ENCODE assay signal across 1 cellular context in the genomic region with DNA sequence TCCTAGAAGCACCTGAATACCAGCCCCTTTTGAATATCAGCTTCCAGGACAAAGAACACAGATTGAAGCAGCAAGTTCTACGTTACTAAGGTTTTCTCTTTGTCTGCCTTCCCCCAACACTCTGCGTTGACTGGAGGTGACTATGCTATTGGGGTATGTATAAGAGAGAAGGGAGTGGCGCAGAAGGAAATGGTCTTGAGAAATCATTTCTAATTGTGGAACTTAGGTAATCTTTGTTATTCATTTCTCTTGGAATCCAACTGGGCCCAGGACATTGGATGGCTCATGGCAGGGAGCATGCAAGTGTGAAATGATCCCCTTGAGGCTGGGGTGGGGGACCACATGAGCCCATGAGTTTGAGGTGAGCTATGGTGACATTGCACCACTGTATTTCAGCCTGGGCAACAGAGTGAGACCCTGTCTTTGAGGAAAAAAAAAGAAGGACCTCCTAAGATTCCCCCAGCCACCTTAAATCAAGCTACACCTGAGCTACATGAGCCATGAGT.
TF ChIP-seq lines count a peak whose summit lies in the region.

No MANE protein-coding gene starts in this region.

TF ChIP-seq in IMR-90, 13 proteins besides CTCF, POLR2A, EP300 and RAD21 (continued from another document):
- no peak for TF ChIP-seq CHD1 (IDR thresholded peaks at IDR 0.05; ENCODE audit: low read depth, low read length)
- TF ChIP-seq MAZ (IDR thresholded peaks at IDR 0.05; ENCODE audit: borderline replicate concordance, low read depth, low read length): no peak
- TF ChIP-seq CEBPB (IDR thresholded peaks at IDR 0.05; ENCODE audit: low read depth, low read length): peak; percentile 90
- no peak for TF ChIP-seq RFX5 (IDR thresholded peaks at IDR 0.05; ENCODE audit: low read depth, low read length)
- no peak for TF ChIP-seq BHLHE40 (IDR thresholded peaks at IDR 0.05; ENCODE audit: low read depth, low read length)
- TF ChIP-seq, protein P1, sequence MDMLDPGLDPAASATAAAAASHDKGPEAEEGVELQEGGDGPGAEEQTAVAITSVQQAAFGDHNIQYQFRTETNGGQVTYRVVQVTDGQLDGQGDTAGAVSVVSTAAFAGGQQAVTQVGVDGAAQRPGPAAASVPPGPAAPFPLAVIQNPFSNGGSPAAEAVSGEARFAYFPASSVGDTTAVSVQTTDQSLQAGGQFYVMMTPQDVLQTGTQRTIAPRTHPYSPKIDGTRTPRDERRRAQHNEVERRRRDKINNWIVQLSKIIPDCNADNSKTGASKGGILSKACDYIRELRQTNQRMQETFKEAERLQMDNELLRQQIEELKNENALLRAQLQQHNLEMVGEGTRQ (IDR thresholded peaks at IDR 0.05; ENCODE audit: low read depth, low read length): no peak
- no peak for TF ChIP-seq MXI1 (IDR thresholded peaks at IDR 0.05; ENCODE audit: borderline replicate concordance, low read depth, low read length)
- peak; percentile 74; the same call in 1 of the 2 replicates for TF ChIP-seq FOS (IDR thresholded peaks at IDR 0.05; ENCODE audit: low read depth, low read length)
- TF ChIP-seq SMC3 (IDR thresholded peaks at IDR 0.05; ENCODE audit: low read depth, low read length): no peak
